Comparison of ENCODE assay signal across 8 cellular contexts in the genomic region with DNA sequence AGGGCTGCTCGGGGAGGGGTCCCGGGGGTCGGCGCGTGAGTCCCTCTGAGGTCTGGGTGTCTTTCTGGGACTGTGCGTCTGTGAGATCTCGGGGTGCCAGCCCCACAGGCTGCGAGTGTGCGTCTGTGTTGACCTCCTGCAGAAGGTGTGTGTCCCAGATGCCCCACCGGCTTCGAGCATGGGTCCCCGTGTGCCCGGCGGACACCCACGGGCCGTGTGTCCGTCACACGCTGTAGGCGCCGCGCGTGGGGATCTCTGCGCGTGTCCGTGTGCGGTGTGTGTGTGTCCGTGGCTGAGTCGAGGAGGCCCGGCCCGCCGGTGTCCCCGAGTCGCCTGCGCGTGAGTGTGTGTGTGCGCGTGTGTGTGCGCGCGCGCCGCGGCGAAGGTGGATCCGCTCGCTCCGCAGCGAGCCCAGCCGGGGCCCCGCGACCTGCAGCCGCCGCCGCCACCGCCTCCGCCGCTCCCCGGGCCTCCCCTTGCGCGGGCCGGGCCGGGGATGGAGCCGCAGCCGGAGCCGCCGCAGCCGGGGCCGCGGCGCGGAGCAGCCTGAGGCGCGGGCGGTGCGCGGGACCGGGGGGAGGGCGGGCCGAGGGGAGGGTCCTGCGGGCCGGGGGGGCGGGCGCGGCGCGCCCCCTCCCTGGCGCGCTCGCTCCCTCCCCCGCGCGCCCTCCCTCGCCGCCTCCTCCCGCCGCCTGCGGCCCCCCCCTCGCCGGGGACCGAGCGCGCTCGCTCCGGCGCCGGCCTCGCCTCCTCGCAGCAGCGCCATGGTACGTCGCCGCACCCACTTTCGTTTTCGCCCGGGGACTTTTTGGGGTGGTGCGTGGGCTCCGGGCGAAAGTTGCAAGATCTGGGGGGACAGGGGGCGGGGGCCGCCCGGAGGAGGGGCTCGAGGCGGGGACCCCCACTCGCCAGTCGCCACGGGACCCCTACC. TPM values are rescaled to one million over a fixed set of nuclear protein-coding genes. Genes with fewer than 3 reads are reported as not detected.
DNase-seq lines count a peak whose midpoint lies in the region; ATAC-seq and TF ChIP-seq lines count a peak whose summit lies in the region.

No MANE protein-coding gene starts in this region.

- intact Hi-C loops in heart right ventricle (cut with DNase I): loop anchor here in 1 of 10 donors (10.0 kb wide), 1 partner anchor 66 kb away; no protein-coding TSS in a partner anchor
- intact Hi-C loops in psoas muscle (cut with DNase I): no loop called here

- WGBS in heart right ventricle, 2 donors: 0% methylated on average over 89 to 114 of the region's 126 CpGs
- 1 to 2% (median 1%) methylated on average over 32 to 124 of the region's 126 CpGs for WGBS in psoas muscle, 3 donors

- peak; percentile 25 to 66 (median 38) for ATAC-seq in heart right ventricle
- ATAC-seq in psoas muscle: peak; percentile 26 to 34 (median 30)
- ATAC-seq in GM21367 (IDR thresholded peaks at IDR 0.05; ENCODE audit: unreplicated experiment): no peak
- ATAC-seq in GM21737 (IDR thresholded peaks at IDR 0.05; ENCODE audit: unreplicated experiment): no peak

- CTCF ChIA-PET in RWPE1 (lab: Yijun Ruan, JAX): no interaction called here

- peaks cover 2% of the 10 kb centered on the region for H3K36me3 Mint-ChIP-seq in activated naive CD4-positive, alpha-beta T cell treated with anti-CD3 and anti-CD28 coated beads, Interleukin-2, amount 50 U/mL, for 24 hours

- no peaks in the 10 kb centered on the region for H3K9me3 Mint-ChIP-seq in activated naive CD4-positive, alpha-beta T cell treated with anti-CD3 and anti-CD28 coated beads, Interleukin-2, amount 50 U/mL, for 24 hours

- DNase-seq in AG08396 (ENCODE audit: low spot score) (peak; percentile 90), GM19240 (ENCODE audit: insufficient read length, low spot score) (peak; percentile 93), RWPE1 (ENCODE audit: low spot score) (no peak), heart right ventricle (peak; percentile 72 to 80), psoas muscle (peak; percentile 69 to 86)

- H3K27me3 Mint-ChIP-seq in activated naive CD4-positive, alpha-beta T cell treated with anti-CD3 and anti-CD28 coated beads, Interleukin-2, amount 50 U/mL, for 24 hours: no peaks in the 10 kb centered on the region

- H3K4me1 ChIP-seq in heart right ventricle: peaks cover 9 to 45% (median 33%) of the 10 kb centered on the region in 9 donors
- peaks cover 27% of the 10 kb centered on the region for H3K4me1 ChIP-seq in psoas muscle

- H3K36me3 ChIP-seq in heart right ventricle (no peaks in the 10 kb centered on the region), psoas muscle (ENCODE audit: insufficient read depth in 1 of 2, low read depth in 1 of 2) (no peaks in the 10 kb centered on the region)

- H3K27me3 ChIP-seq in heart right ventricle (peaks cover 0 to 10% (median 0%) of the 10 kb centered on the region in 7 donors), psoas muscle (ENCODE audit: insufficient read depth in 3 of 3, low read length in 2 of 3) (no peaks in the 10 kb centered on the region)

- H3K9me3 ChIP-seq in heart right ventricle (peaks cover 0 to 12% (median 0%) of the 10 kb centered on the region in 11 donors), psoas muscle (peaks cover 4% of the 10 kb centered on the region)

- H3K27ac ChIP-seq in RWPE1 (peak overlapping the region; percentile 93), heart right ventricle (peak overlapping the region; percentile 98 to 100 (median 100)), psoas muscle (peak overlapping the region; percentile 100)

- TF ChIP-seq CTCF in RWPE1 (conservative IDR thresholded peaks at IDR 0.05; ENCODE audit: low read depth) (no peak), heart right ventricle (IDR thresholded peaks at IDR 0.05) (no peak), psoas muscle (IDR thresholded peaks at IDR 0.05) (no peak)

- H3K4me3 ChIP-seq in heart right ventricle (peak overlapping the region; percentile 86 to 100 (median 95)), psoas muscle (peak overlapping the region; percentile 99)

- peaks cover 34% of the 10 kb centered on the region for H3K4me1 Mint-ChIP-seq in activated naive CD4-positive, alpha-beta T cell treated with anti-CD3 and anti-CD28 coated beads, Interleukin-2, amount 50 U/mL, for 24 hours

- peak overlapping the region; percentile 86 for H3K4me3 Mint-ChIP-seq in activated naive CD4-positive, alpha-beta T cell treated with anti-CD3 and anti-CD28 coated beads, Interleukin-2, amount 50 U/mL, for 24 hours

- POLR2A ChIA-PET in RWPE1 (lab: Yijun Ruan, JAX; ENCODE audit: low non-redundant PET): interaction anchor here (0.5 kb wide), 1 partner anchor 268 kb away, joined by 3 read pairs; no protein-coding TSS in a partner anchor

- H3K27ac Mint-ChIP-seq in activated naive CD4-positive, alpha-beta T cell treated with anti-CD3 and anti-CD28 coated beads, Interleukin-2, amount 50 U/mL, for 24 hours: peak overlapping the region; percentile 17

RNA-seq across cellular contexts. Expression of a gene that starts 7.2 kb away (rescaled TPM):
- total RNA-seq in heart right ventricle (100 to 1,000 TPM; 132 to 217 (median 161) TPM), psoas muscle (100 to 1,000 TPM; 209 to 439 (median 325) TPM)
- polyA plus RNA-seq in heart right ventricle (100 to 1,000 TPM in 1 of 2 donors, 10 to 100 TPM in 1; 52.3 to 147 TPM), psoas muscle (100 to 1,000 TPM in 2 of 3 donors, 10 to 100 TPM in 1; 100.0 to 270 (median 165) TPM)

Comparison
In these comparisons a context has a peak if more than half of its experiments do, and no peak if none do; other contexts are left out.
1. ATAC-seq: peak in heart right ventricle (8 of 8) and psoas muscle (4 of 4); none in GM21367 (single experiment) and GM21737 (single experiment).
2. Peak in every context shown above with its lines, with median percentiles within 50 percentile points of each other: H3K27ac ChIP-seq.